ENCODE assay signal across 28 cellular contexts in genomic region chr7:153297141-153297540, GRCh38.
"Had no signal": no experiment of that assay in that cellular context is flagged by ENCODE, and none has a peak within 500 bp of the region (broad histone marks: within the 10 kb centered on the region; RNA-seq: fewer than 3 reads in every experiment).

No MANE protein-coding gene starts in this region.

- ATAC-seq: activated T-helper 17 cell treated with anti-CD3 and anti-CD28 coated beads, Interleukin-2, amount 50 U/mL, for 72 hours; left lung; lower lobe of right lung; sciatic nerve; stimulated activated naive B cell treated with anti-CD40 and anti-IgM and Interleukin-4, amounts not matched to agents 10 μg/mL and 1 μg/mL and 100 μg/mL, for 72 hours had no signal

- H3K36me3 ChIP-seq: esophagus squamous epithelium, left lung, lower lobe of right lung, neutrophil, stomach, thyroid gland had no signal

- FAIRE-seq: colon, frontal cortex had no signal

- H3K4me1 ChIP-seq: esophagus squamous epithelium, left lung, lower lobe of right lung, stomach, thyroid gland had no signal

- H3K27me3 ChIP-seq: esophagus squamous epithelium, left lung, neutrophil, stomach, thyroid gland had no signal

- H3K27ac ChIP-seq: epithelial cell of prostate, esophagus squamous epithelium, left lung, lower lobe of right lung, neutrophil, skin epidermis, stomach, thyroid gland had no signal

- H3K9me3 ChIP-seq: esophagus squamous epithelium, left lung, lower lobe of right lung, neutrophil, thyroid gland had no signal

- DNase-seq: activated CD4-positive, alpha-beta memory T cell treated with anti-CD3 and anti-CD28 coated beads, Interleukin-2, amount 10 ng/mL, durations not matched to agents 7 days and 5 days; activated CD4-positive, alpha-beta T cell treated with anti-CD3 and anti-CD28 coated beads, Interleukin-2, amount 10 ng/mL, durations not matched to agents 24 days and 14 days; activated CD4-positive, CD25-positive, alpha-beta regulatory T cell treated with anti-CD3 and anti-CD28 coated beads, Interleukin-2, amount 50 U/mL, for 72 hours; activated CD8-positive, alpha-beta memory T cell treated with anti-CD3 and anti-CD28 coated beads, Interleukin-2, amount 50 U/mL, for 48 hours; activated gamma-delta T cell treated with Interleukin-2 at 50 U/mL for 16 hours; activated naive CD4-positive, alpha-beta T cell treated with anti-CD3 and anti-CD28 coated beads, Interleukin-2, amount 50 U/mL, for 16 hours; activated T-cell treated with anti-CD3 and anti-CD28 coated beads, Interleukin-2, amount 50 U/mL, for 24 hours; amniotic stem cell; dermis blood vessel endothelial cell; effector CD4-positive, alpha-beta T cell; esophagus squamous epithelium; left lung; lower lobe of right lung; naive B cell; nephron progenitor cell; stimulated activated CD4-positive, alpha-beta T cell treated with anti-CD3 and anti-CD28 coated beads, Interleukin-4, amount 100 ng/mL, for 4 hours; stimulated activated CD8-positive, alpha-beta memory T cell treated with anti-CD3 and anti-CD28 coated beads, Interleukin-4, amount 100 ng/mL, for 48 hours; stimulated activated naive B cell treated with anti-CD40 and anti-IgM and Interleukin-4, amounts not matched to agents 10 μg/mL and 1 μg/mL and 100 μg/mL, for 72 hours; stomach; T-helper 2 cell; thyroid gland had no signal

- H3K4me3 ChIP-seq: esophagus squamous epithelium, left lung, lower lobe of right lung, skin epidermis, stomach, thyroid gland had no signal
